Comparison of ENCODE assay signal across 8 cellular contexts in the genomic region with DNA sequence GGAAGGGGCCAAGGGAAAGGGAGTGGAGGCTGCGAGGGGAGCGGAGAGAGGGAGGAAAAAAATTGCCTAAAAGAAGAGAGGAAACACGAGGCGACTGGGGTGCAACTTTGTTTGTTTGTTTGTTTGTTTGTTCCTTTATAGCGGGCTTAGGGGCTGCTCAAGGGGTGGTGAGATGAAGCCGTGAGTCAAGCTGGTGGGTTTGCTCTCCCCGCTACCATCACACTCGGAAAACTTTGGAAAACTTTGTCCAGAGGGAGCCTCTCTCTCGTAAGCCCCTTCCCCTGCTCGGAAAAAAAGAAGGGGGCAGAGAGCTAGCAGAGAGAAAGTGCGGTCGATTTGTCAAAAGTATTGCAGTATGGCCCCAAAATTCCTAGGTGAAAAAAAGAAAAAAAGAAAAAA. TPM values are rescaled to one million over a fixed set of nuclear protein-coding genes. Genes with fewer than 3 reads are reported as not detected.
A peak's percentile ranks its signal among the peaks of the same experiment; 100 is the strongest.
DNase-seq lines count a peak whose midpoint lies in the region; ATAC-seq and TF ChIP-seq lines count a peak whose summit lies in the region.

No MANE protein-coding gene starts in this region.

- no peak overlapping the region for H3K9ac ChIP-seq in skeletal muscle satellite cell (ENCODE audit: low read depth, low read length)

- H3K27me3 ChIP-seq in GM23338 (ENCODE audit: insufficient read depth) (peaks cover 95% of the 10 kb centered on the region), hepatocyte (peaks cover 64% of the 10 kb centered on the region), skeletal muscle satellite cell (ENCODE audit: control insufficient read depth, insufficient read depth, low read length) (peaks cover 74% of the 10 kb centered on the region)

- ATAC-seq in GM23338: no peak
- no peak for ATAC-seq in T-cell (replicated peaks in 1 of 4)
- ATAC-seq in HG03439 (IDR thresholded peaks at IDR 0.05; ENCODE audit: unreplicated experiment): no peak
- ATAC-seq in GM21526 (IDR thresholded peaks at IDR 0.05; ENCODE audit: low FRiP score, unreplicated experiment): no peak
- ATAC-seq in GM18873 (IDR thresholded peaks at IDR 0.05; ENCODE audit: low FRiP score, unreplicated experiment): no peak

- H3K9me2 ChIP-seq in GM23338 (ENCODE audit: insufficient read depth): no peaks in the 10 kb centered on the region
- no peaks in the 10 kb centered on the region for H3K9me2 ChIP-seq in hepatocyte (replicated peaks; ENCODE audit: insufficient read depth)

- DNase-seq in GM23338 (ENCODE audit: low spot score) (no peak), T-cell (peak in 1 of 34 experiments; percentile 0), hepatocyte (ENCODE audit: low spot score) (no peak), cerebellar cortex (ENCODE audit: low spot score) (no peak)

- 4% methylated on average over 10 of the region's 12 CpGs for WGBS in hepatocyte (ENCODE audit: low lambda C conversion rate, missing lambda C conversion rate)

- H3K27ac Mint-ChIP-seq in GM23338: no peak overlapping the region
- H3K27ac Mint-ChIP-seq in T-cell: no peak overlapping the region

- H3K4me1 Mint-ChIP-seq in GM23338 (peaks cover 37% of the 10 kb centered on the region), T-cell (peaks cover 42 to 53% (median 48%) of the 10 kb centered on the region in 3 donors)

- CTCF ChIA-PET in T-cell (lab: Charles Lee): interaction anchor here in 1 of 2 donors (0.5 to 1.0 kb wide), 2 partner anchors 10 to 848 kb away, joined by 3 to 14 read pairs; no protein-coding TSS in a partner anchor

- H3K79me2 ChIP-seq in GM23338 (replicated peaks; ENCODE audit: insufficient read depth): no peaks in the 10 kb centered on the region
- H3K79me2 ChIP-seq in hepatocyte: no peaks in the 10 kb centered on the region

- TF ChIP-seq CTCF in GM23338 (conservative IDR thresholded peaks at IDR 0.05; ENCODE audit: low read depth in 2 of 2) (no peak), hepatocyte (IDR thresholded peaks at IDR 0.05; ENCODE audit: poor library complexity) (no peak)

- H4K20me1 ChIP-seq in GM23338 (replicated peaks; ENCODE audit: insufficient read depth) (no peaks in the 10 kb centered on the region), hepatocyte (ENCODE audit: insufficient read depth, poor library complexity, severe bottlenecking) (no peaks in the 10 kb centered on the region)

- H3K4me1 ChIP-seq in GM23338 (ENCODE audit: insufficient read depth) (peaks cover 20% of the 10 kb centered on the region), hepatocyte (ENCODE audit: insufficient read depth) (peaks cover 48% of the 10 kb centered on the region), skeletal muscle satellite cell (ENCODE audit: control insufficient read depth, insufficient read depth, low read length) (peaks cover 38% of the 10 kb centered on the region)

- peaks cover 87% of the 10 kb centered on the region for H3K27me3 Mint-ChIP-seq in GM23338 (ENCODE audit: insufficient read depth, low read depth, poor library complexity)
- H3K27me3 Mint-ChIP-seq in T-cell: peaks cover 61 to 76% of the 10 kb centered on the region in 2 donors

- POLR2A ChIA-PET in T-cell (lab: Charles Lee): no interaction called here

- H3K4me2 ChIP-seq in GM23338 (peak overlapping the region; percentile 95), hepatocyte (peak overlapping the region; percentile 96), skeletal muscle satellite cell (ENCODE audit: low read length) (peak overlapping the region; percentile 78)

- H3K36me3 Mint-ChIP-seq in GM23338 (ENCODE audit: low read depth) (no peaks in the 10 kb centered on the region; the same call in 2 of the 3 replicates), T-cell (no peaks in the 10 kb centered on the region)

- no peaks in the 10 kb centered on the region for H3K9me3 ChIP-seq in hepatocyte (ENCODE audit: low read depth)
- peaks cover 5% of the 10 kb centered on the region for H3K9me3 ChIP-seq in skeletal muscle satellite cell (replicated peaks; ENCODE audit: low read length)

- peak overlapping the region; percentile 81 for H2AFZ ChIP-seq in GM23338
- H2AFZ ChIP-seq in hepatocyte: peak overlapping the region; percentile 31

- H3K4me3 Mint-ChIP-seq in GM23338: peak overlapping the region; percentile 74
- peak overlapping the region; percentile 66 to 93 (median 68) for H3K4me3 Mint-ChIP-seq in T-cell

- H3K27ac ChIP-seq in GM23338 (ENCODE audit: low read depth) (no peak overlapping the region), hepatocyte (peak overlapping the region; percentile 73)

- peak overlapping the region; percentile 77 for H3K4me3 ChIP-seq in GM23338
- H3K4me3 ChIP-seq in hepatocyte: peak overlapping the region; percentile 52
- H3K4me3 ChIP-seq in skeletal muscle satellite cell (ENCODE audit: low read length): peak overlapping the region; percentile 53

- H3K36me3 ChIP-seq in GM23338 (ENCODE audit: insufficient read depth) (no peaks in the 10 kb centered on the region), hepatocyte (replicated peaks; ENCODE audit: insufficient read depth, low read depth) (no peaks in the 10 kb centered on the region), skeletal muscle satellite cell (ENCODE audit: insufficient read depth, low read length) (no peaks in the 10 kb centered on the region)

- H3K9me3 Mint-ChIP-seq in GM23338 (peaks cover 3% of the 10 kb centered on the region; the same call in 2 of the 3 replicates), T-cell (no peaks in the 10 kb centered on the region)

- 0 out of 2 replicates have a peak, but pooled peaks cover 3% of the 10 kb centered on the region for H3F3A ChIP-seq in GM23338 (replicated peaks; ENCODE audit: low read depth)

TF ChIP-seq in GM23338, 12 proteins besides CTCF, POLR2A, EP300 and RAD21:
- TF ChIP-seq EZH2 (IDR thresholded peaks at IDR 0.05; ENCODE audit: low read depth, unreplicated experiment) (peak; percentile 96), EZH2phosphoT487 (IDR thresholded peaks at IDR 0.05; ENCODE audit: unreplicated experiment) (peak; percentile 89), STAT1 (IDR thresholded peaks at IDR 0.05; ENCODE audit: unreplicated experiment) (no peak)

RNA-seq across cellular contexts. Expression of a gene that starts 0.3 kb away (rescaled TPM):
- total RNA-seq in GM23338 (2014; rRNA removed; shearing (Covaris generic)): 0.16 and 0.31 TPM in 2 replicates
- 0.05 and 0.07 TPM in 2 replicates for polyA plus RNA-seq in GM23338 (2016; fragmentation: Nextera tagmentation; extraction: Ambion mirVana)
- under 1 TPM in 1 of 5 donors, not detected in 4; 0.06 TPM for total RNA-seq in T-cell
- total RNA-seq in hepatocyte: 5.2 and 6.5 TPM in 2 replicates
- polyA plus RNA-seq in hepatocyte: 2.3 and 3.9 TPM in 2 replicates
- total RNA-seq in skeletal muscle satellite cell (2012; rRNA removed): 1.0 and 5.7 TPM in 2 replicates
